ENCODE assay signal across 1 cellular context in the genomic region with DNA sequence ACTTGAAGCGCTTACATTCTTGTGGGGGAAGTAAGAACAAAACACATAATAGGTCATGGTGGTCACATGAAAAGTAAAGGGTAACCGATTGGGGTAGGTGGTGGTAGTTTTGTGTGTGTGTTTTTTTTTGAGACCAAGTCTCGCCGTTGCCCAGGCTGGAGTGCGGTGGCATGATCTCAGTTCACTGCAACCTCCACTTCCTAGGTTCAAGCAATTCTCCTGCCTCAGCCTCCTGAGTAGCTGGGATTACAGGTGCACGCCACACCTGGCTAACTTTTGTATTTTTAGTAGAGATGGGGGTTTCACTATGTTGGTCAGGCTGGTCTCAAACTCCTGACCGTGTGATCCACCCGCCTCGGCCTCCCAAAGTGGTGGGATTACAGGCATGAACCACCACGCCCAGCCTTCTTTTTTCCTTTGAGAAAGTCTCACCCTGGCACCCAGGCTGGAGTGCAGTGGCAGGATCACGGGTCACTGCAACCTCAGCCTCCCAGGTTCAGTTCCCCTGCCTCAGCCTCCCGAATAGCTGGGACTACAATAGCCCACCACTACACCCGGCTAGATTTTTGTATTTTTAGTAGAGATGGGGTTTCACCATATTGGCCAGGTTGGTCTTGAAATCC.
TF ChIP-seq lines count a peak whose summit lies in the region.
"Not testable (repeated sequence)": the region's sequence is repeated elsewhere in the genome, so short reads cannot be mapped to it uniquely, and the experiment has no call there.

No MANE protein-coding gene starts in this region.

TF ChIP-seq in HepG2, 621 proteins besides CTCF, POLR2A, EP300 and RAD21:
- TF ChIP-seq MBD4 (IDR thresholded peaks at IDR 0.05; ENCODE audit: borderline replicate concordance, low read length), result peak; percentile 40
- peak; percentile 37 for TF ChIP-seq RBM22 (optimal IDR thresholded peaks at IDR 0.05; ENCODE audit: low read length)
- peak; percentile 60; the same call in 1 of the 2 replicates for TF ChIP-seq JUNB (CRISPR knock-in tag; IDR thresholded peaks at IDR 0.05; ENCODE audit: borderline replicate concordance)
- TF ChIP-seq, protein P1, sequence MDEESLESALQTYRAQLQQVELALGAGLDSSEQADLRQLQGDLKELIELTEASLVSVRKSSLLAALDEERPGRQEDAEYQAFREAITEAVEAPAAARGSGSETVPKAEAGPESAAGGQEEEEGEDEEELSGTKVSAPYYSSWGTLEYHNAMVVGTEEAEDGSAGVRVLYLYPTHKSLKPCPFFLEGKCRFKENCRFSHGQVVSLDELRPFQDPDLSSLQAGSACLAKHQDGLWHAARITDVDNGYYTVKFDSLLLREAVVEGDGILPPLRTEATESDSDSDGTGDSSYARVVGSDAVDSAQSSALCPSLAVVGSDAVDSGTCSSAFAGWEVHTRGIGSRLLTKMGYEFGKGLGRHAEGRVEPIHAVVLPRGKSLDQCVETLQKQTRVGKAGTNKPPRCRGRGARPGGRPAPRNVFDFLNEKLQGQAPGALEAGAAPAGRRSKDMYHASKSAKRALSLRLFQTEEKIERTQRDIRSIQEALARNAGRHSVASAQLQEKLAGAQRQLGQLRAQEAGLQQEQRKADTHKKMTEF (CRISPR knock-in tag; IDR thresholded peaks at IDR 0.05), result peak; percentile 13; the same call in 1 of the 2 replicates
- peak; percentile 83 for TF ChIP-seq AGO2 (optimal IDR thresholded peaks at IDR 0.05; ENCODE audit: low read depth, low read length)
- peak; percentile 67; the same call in 1 of the 2 replicates for TF ChIP-seq KDM2A (CRISPR knock-in tag; IDR thresholded peaks at IDR 0.05; ENCODE audit: borderline replicate concordance, low read depth)
- 0 out of 2 replicates have a peak, but pooled peaks have one; percentile 39 for TF ChIP-seq ZNF780A (CRISPR knock-in tag; IDR thresholded peaks at IDR 0.05)
- 0 out of 2 replicates have a peak, but pooled peaks have one; percentile 72 for TF ChIP-seq POLR2AphosphoS2 (IDR thresholded peaks at IDR 0.05; ENCODE audit: low read depth, low read length)
- peak; percentile 40 for TF ChIP-seq CBX1 (IDR thresholded peaks at IDR 0.05; ENCODE audit: low read depth)
- TF ChIP-seq SSRP1 (CRISPR knock-in tag; IDR thresholded peaks at IDR 0.05), result 0 out of 2 replicates have a peak, but pooled peaks have one; percentile 39
- TF ChIP-seq AGO1 (IDR thresholded peaks at IDR 0.05; ENCODE audit: low read depth, low read length, poor library complexity, severe bottlenecking), result peak; percentile 65
- TF ChIP-seq, protein P2, sequence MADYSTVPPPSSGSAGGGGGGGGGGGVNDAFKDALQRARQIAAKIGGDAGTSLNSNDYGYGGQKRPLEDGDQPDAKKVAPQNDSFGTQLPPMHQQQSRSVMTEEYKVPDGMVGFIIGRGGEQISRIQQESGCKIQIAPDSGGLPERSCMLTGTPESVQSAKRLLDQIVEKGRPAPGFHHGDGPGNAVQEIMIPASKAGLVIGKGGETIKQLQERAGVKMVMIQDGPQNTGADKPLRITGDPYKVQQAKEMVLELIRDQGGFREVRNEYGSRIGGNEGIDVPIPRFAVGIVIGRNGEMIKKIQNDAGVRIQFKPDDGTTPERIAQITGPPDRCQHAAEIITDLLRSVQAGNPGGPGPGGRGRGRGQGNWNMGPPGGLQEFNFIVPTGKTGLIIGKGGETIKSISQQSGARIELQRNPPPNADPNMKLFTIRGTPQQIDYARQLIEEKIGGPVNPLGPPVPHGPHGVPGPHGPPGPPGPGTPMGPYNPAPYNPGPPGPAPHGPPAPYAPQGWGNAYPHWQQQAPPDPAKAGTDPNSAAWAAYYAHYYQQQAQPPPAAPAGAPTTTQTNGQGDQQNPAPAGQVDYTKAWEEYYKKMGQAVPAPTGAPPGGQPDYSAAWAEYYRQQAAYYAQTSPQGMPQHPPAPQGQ (CRISPR knock-in tag; IDR thresholded peaks at IDR 0.05; ENCODE audit: borderline replicate concordance), result 0 out of 2 replicates have a peak, but pooled peaks have one; percentile 22
- not testable (repeated sequence) for TF ChIP-seq NONO (IDR thresholded peaks at IDR 0.05)
- TF ChIP-seq NONO (CRISPR knock-in tag; conservative IDR thresholded peaks at IDR 0.05), result peak; percentile 62
- TF ChIP-seq, protein P3, sequence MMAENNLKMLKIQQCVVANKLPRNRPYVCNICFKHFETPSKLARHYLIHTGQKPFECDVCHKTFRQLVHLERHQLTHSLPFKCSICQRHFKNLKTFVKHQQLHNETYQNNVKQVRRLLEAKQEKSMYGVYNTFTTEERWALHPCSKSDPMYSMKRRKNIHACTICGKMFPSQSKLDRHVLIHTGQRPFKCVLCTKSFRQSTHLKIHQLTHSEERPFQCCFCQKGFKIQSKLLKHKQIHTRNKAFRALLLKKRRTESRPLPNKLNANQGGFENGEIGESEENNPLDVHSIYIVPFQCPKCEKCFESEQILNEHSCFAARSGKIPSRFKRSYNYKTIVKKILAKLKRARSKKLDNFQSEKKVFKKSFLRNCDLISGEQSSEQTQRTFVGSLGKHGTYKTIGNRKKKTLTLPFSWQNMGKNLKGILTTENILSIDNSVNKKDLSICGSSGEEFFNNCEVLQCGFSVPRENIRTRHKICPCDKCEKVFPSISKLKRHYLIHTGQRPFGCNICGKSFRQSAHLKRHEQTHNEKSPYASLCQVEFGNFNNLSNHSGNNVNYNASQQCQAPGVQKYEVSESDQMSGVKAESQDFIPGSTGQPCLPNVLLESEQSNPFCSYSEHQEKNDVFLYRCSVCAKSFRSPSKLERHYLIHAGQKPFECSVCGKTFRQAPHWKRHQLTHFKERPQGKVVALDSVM (CRISPR knock-in tag; IDR thresholded peaks at IDR 0.05), result peak; percentile 27; the same call in 1 of the 2 replicates
- TF ChIP-seq RBFOX2 (IDR thresholded peaks at IDR 0.05; ENCODE audit: low read depth, low read length), result peak; percentile 61
- peak; percentile 81 for TF ChIP-seq POLR2G (IDR thresholded peaks at IDR 0.05; ENCODE audit: low read depth, low read length)
